Comparison of ENCODE assay signal across 1 cellular context in the genomic region with DNA sequence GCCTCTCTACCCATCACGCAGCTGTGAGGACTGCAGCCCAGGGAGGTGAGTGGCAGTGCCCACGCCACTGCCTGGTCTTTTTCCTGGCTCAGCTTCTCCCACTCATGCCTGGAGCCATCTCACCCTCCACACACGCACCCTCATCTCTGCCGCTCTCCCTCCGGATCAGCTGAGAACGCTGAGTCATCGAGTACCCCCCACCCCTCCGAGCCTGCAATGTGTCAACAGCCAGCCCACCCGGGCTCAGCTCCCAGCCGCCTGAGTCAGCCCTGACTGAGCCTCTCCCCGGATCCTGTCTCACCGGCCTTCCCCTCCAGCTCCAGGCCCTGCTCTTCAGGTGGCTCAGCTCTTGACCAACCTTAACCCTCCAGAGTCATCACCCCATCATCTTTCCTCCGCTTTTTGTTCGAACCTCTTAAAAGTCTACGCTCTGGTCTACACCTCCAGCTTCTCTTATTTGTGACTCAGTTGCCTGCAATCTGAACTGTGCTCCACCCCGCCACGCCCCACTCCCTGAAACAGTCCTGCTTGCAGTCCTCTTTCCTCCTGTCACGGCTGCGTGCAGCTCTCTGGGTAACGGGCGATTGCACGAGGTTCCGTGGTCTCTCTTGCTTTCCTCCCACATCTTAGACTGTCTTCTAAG.
TF ChIP-seq lines count a peak whose summit lies in the region.

No MANE protein-coding gene starts in this region.

TF ChIP-seq in HCT116, 20 proteins besides CTCF, POLR2A, EP300 and RAD21 (continued from another document):
- TF ChIP-seq, protein P1, sequence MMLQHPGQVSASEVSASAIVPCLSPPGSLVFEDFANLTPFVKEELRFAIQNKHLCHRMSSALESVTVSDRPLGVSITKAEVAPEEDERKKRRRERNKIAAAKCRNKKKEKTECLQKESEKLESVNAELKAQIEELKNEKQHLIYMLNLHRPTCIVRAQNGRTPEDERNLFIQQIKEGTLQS (IDR thresholded peaks at IDR 0.05), result no peak; the same call in 1 of the 2 replicates
- TF ChIP-seq POLR2AphosphoS5 (IDR thresholded peaks at IDR 0.05; ENCODE audit: low read depth, low read length), result peak; percentile 65
- peak; percentile 93 for TF ChIP-seq FOSL1 (IDR thresholded peaks at IDR 0.05; ENCODE audit: low read depth)
- peak; percentile 88 for TF ChIP-seq SP1 (IDR thresholded peaks at IDR 0.05; ENCODE audit: low read depth)
